In the genomic region with DNA sequence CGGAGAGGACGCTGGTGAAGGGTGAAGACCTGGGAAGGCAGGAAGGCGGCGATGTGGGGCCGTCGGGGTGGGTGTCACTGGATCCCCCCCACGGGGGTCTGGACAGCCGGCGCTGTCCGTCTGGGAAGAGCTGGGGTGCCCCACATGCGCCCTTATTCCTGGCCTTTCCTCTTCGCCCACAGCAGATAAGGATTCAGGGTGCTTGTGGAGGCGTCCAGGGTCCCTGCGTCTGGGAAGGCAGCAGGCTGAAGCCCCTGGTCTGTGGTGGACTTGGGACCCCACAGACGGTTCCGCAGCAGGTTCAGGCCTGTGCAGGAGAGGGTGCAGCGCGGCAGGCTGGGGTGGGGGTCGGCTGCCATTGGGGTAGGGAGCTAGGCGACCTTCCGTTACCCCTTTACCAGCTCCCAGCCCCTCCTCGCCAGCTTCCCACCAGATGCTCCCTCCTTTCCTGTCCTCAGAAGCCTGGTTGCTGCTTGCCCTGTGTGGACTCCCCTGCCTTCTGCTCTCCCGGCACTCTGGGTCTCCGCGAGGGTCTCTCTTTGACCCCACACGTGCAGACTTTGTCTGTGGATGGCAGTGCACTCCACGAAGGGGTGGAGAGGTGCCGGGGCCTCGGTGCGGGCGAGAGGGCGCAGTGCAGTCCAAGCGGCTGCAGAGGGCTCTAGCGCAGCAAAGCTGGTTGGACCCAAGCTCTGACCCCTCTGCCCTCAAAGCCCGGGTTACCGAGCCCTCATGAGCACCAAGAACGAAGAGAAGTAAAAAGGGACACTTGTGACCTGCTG, we compare ENCODE assay signal across 19 cellular contexts. TPM values are rescaled to one million over a fixed set of nuclear protein-coding genes. Genes with fewer than 3 reads are reported as not detected.
DNase-seq lines count a peak whose midpoint lies in the region; ATAC-seq and TF ChIP-seq lines count a peak whose summit lies in the region.
"Had no signal": no experiment of that assay in that cellular context is flagged by ENCODE, and none has a peak within 500 bp of the region (broad histone marks: within the 10 kb centered on the region; RNA-seq: fewer than 3 reads in every experiment).

No MANE protein-coding gene starts in this region.

- peaks cover 11% of the 10 kb centered on the region for H3K79me2 ChIP-seq in smooth muscle cell (ENCODE audit: low read depth)

- 30% methylated on average over 35 of the region's 37 CpGs for WGBS in smooth muscle cell (ENCODE audit: low lambda C conversion rate)

- H3K4me3 ChIP-seq in cardiac muscle cell (no peak overlapping the region), smooth muscle cell (peak overlapping the region; percentile 45)
- H3K4me3 ChIP-seq: heart right ventricle had no signal

- ATAC-seq in HG02970 (IDR thresholded peaks at IDR 0.05; ENCODE audit: low FRiP score, unreplicated experiment) (no peak), GM21576 (IDR thresholded peaks at IDR 0.05; ENCODE audit: unreplicated experiment) (no peak)
- ATAC-seq: CD8-positive, alpha-beta T cell; heart right ventricle had no signal

- no peaks in the 10 kb centered on the region for H3F3A ChIP-seq in smooth muscle cell (ENCODE audit: low read depth)

- H3K9ac ChIP-seq in smooth muscle cell (ENCODE audit: low read depth): no peak overlapping the region

- DNase-seq in cardiac muscle cell (ENCODE audit: low read depth in 1 of 2, low spot score in 1 of 2): peak in 1 of 2 donors; percentile 63
- DNase-seq in cardiac septum (ENCODE audit: low spot score): no peak
- DNase-seq in RPMI8226: peak; percentile 28
- peak; percentile 68 to 70 for DNase-seq in erythroblast (lab: John Stamatoyannopoulos, UW)
- no peak for DNase-seq in smooth muscle cell (lab: John Stamatoyannopoulos, UW; ENCODE audit: unreplicated experiment)
- no peak for DNase-seq in stimulated activated CD4-positive, alpha-beta T cell treated with anti-CD3 and anti-CD28 coated beads, Interleukin-4, amount 100 ng/mL, for 1 hour
- DNase-seq: ACHN; activated B cell treated with CpG ODN at 0.5 μM for 24 hours; activated effector memory CD4-positive, alpha-beta T cell treated with Interleukin-2 at 50 U/mL for 16 hours; anterior cingulate cortex; CD8-positive, alpha-beta T cell; GOT3; heart right ventricle; NCI-H1417; NCI-H226; stimulated activated naive CD4-positive, alpha-beta T cell had no signal

- TF ChIP-seq CTCF in cardiac muscle cell (IDR thresholded peaks at IDR 0.05; ENCODE audit: low read depth, low read length): peak; percentile 17
- peak; percentile 9 for TF ChIP-seq CTCF in smooth muscle cell (IDR thresholded peaks at IDR 0.05; ENCODE audit: borderline replicate concordance, insufficient read depth, poor library complexity, severe bottlenecking)

- no peak for TF ChIP-seq POLR2A in erythroblast (IDR thresholded peaks at IDR 0.05; ENCODE audit: low read length)

- no peaks in the 10 kb centered on the region for H3K9me3 ChIP-seq in cardiac muscle cell (ENCODE audit: low read depth)
- H3K9me3 ChIP-seq in smooth muscle cell (replicated peaks; ENCODE audit: low read depth): no peaks in the 10 kb centered on the region
- H3K9me3 ChIP-seq: heart right ventricle had no signal

- H3K27me3 ChIP-seq in cardiac muscle cell: no peaks in the 10 kb centered on the region
- H3K27me3 ChIP-seq in smooth muscle cell (ENCODE audit: low read depth): peaks cover 12% of the 10 kb centered on the region

- no peak overlapping the region for H2AFZ ChIP-seq in smooth muscle cell (ENCODE audit: low read depth)

- H3K4me1 ChIP-seq in cardiac muscle cell (ENCODE audit: low read depth): peaks cover 57% of the 10 kb centered on the region
- H3K4me1 ChIP-seq in smooth muscle cell (ENCODE audit: low read depth): peaks cover 30% of the 10 kb centered on the region

- H3K36me3 ChIP-seq in cardiac muscle cell: no peaks in the 10 kb centered on the region
- H3K36me3 ChIP-seq in smooth muscle cell (ENCODE audit: low read depth): no peaks in the 10 kb centered on the region
- H3K36me3 ChIP-seq: heart right ventricle had no signal

- H4K20me1 ChIP-seq in smooth muscle cell (ENCODE audit: low read depth): no peaks in the 10 kb centered on the region

- intact Hi-C loops in cardiac septum (cut with DNase I): no loop called here

- H3K27ac ChIP-seq in cardiac muscle cell (no peak overlapping the region), smooth muscle cell (ENCODE audit: low read depth) (no peak overlapping the region)
- H3K27ac ChIP-seq: epithelial cell of prostate, heart right ventricle had no signal

- peak overlapping the region; percentile 51 for H3K4me2 ChIP-seq in smooth muscle cell

RNA-seq across cellular contexts. Expression of a gene that starts 2.1 kb away (rescaled TPM):
- 79.0 and 103 TPM in 2 replicates for total RNA-seq in cardiac muscle cell
- 66.8 and 96.5 TPM in 2 replicates for polyA plus RNA-seq in cardiac muscle cell
- 1.0 TPM for total RNA-seq in cardiac septum
- total RNA-seq in smooth muscle cell: 1.6 and 1.9 TPM in 2 replicates
- polyA plus RNA-seq in smooth muscle cell: 9.2 and 9.4 TPM in 2 replicates
- total RNA-seq: activated B cell treated with CpG ODN at 0.5 μM for 24 hours; CD8-positive, alpha-beta T cell had no signal

RNA-seq across cellular contexts. Expression of a gene that starts 50.5 kb away (rescaled TPM):
- total RNA-seq in cardiac muscle cell (not detected in 2 replicates), cardiac septum (not detected), smooth muscle cell (0.27 and 0.40 TPM in 2 replicates)
- polyA plus RNA-seq in cardiac muscle cell (not detected in 2 replicates), smooth muscle cell (4.4 TPM in 1 of 2 replicates, not detected in the other)
- total RNA-seq: activated B cell treated with CpG ODN at 0.5 μM for 24 hours; CD8-positive, alpha-beta T cell; heart right ventricle had no signal
- polyA plus RNA-seq: heart right ventricle had no signal

Comparison
In these comparisons a context has a peak if more than half of its experiments do, and no peak if none do; other contexts are left out.
1. RNA of a gene that starts 2.1 kb away (total RNA-seq): 79.0 to 103 TPM in cardiac muscle cell; 1.6 to 1.9 TPM in smooth muscle cell and 1.0 TPM in cardiac septum (single experiment); every median in the first group is over 10 times any median in the second.
2. DNase-seq: peak in RPMI8226 (single experiment) and erythroblast (2 of 2); none in cardiac septum (single experiment), smooth muscle cell (single experiment) and stimulated activated CD4-positive, alpha-beta T cell treated with anti-CD3 and anti-CD28 coated beads, Interleukin-4, amount 100 ng/mL, for 1 hour (single experiment).